28 cellular contexts compared by ENCODE assay signal in genomic region chr9:134150557-134151214, GRCh38. TPM values are rescaled to one million over a fixed set of nuclear protein-coding genes. Genes with fewer than 3 reads are reported as not detected.
DNase-seq lines count a peak whose midpoint lies in the region; ATAC-seq, FAIRE-seq and TF ChIP-seq lines count a peak whose summit lies in the region.
"Had no signal": no experiment of that assay in that cellular context is flagged by ENCODE, and none has a peak within 500 bp of the region (broad histone marks: within the 10 kb centered on the region; RNA-seq: fewer than 3 reads in every experiment).

No MANE protein-coding gene starts in this region.

- WGBS in spleen, 5 donors, result 74 to 91% (median 82%) methylated on average over 12 of the region's 12 CpGs
- 96% methylated on average over 12 of the region's 12 CpGs for WGBS in mesenchymal stem cell

- TF ChIP-seq POLR2A in spleen (IDR thresholded peaks at IDR 0.05), result no peak

- no peak overlapping the region for H2BK15ac ChIP-seq in mesenchymal stem cell (ENCODE audit: low read depth, poor library complexity, severe bottlenecking)

- POLR2A ChIA-PET in activated CD8-positive, alpha-beta T cell treated with anti-CD3 and anti-CD28 coated beads, Interleukin-2, amount 10 ng/mL, durations not matched to agents 7 days and 5 days (lab: Charles Lee), result no interaction called here
- POLR2A ChIA-PET in activated CD8-positive, alpha-beta T cell treated with anti-CD3 and anti-CD28 coated beads for 36 hours (lab: Charles Lee), result interaction anchor here (1.4 to 1.5 kb wide), 2 partner anchors 12 to 15 kb away, joined by 4 to 7 read pairs; partner anchors contain the start of gene WDR5
- POLR2A ChIA-PET in naive thymus-derived CD4-positive, alpha-beta T cell (lab: Charles Lee), result interaction anchor here (0.5 to 1.1 kb wide), 2 partner anchors 13 to 26 kb away, joined by 3 to 5 read pairs; no protein-coding TSS in a partner anchor

- peaks cover 16% of the 10 kb centered on the region for H3K4me1 Mint-ChIP-seq in activated CD8-positive, alpha-beta T cell treated with anti-CD3 and anti-CD28 coated beads, Interleukin-2, amount 10 ng/mL, durations not matched to agents 7 days and 5 days (ENCODE audit: low read depth)
- no peaks in the 10 kb centered on the region for H3K4me1 Mint-ChIP-seq in activated CD8-positive, alpha-beta T cell treated with anti-CD3 and anti-CD28 coated beads for 36 hours (ENCODE audit: low read depth)
- H3K4me1 Mint-ChIP-seq in astrocyte (ENCODE audit: low read depth, unreplicated experiment), result peaks cover 5% of the 10 kb centered on the region
- H3K4me1 Mint-ChIP-seq in naive thymus-derived CD4-positive, alpha-beta T cell, result peaks cover 0 to 6% (median 0%) of the 10 kb centered on the region in 7 donors
- H3K4me1 Mint-ChIP-seq: neural crest cell; stimulated activated naive CD8-positive, alpha-beta T cell treated with anti-CD3 and anti-CD28 coated beads, Interleukin-15, amount 100 ng/mL, for 72 hours had no signal

- no peak for FAIRE-seq in astrocyte (lab: Jason Lieb, UNC)
- FAIRE-seq: endothelial cell of umbilical vein, urothelium cell line had no signal

- H3K9me3 Mint-ChIP-seq in activated CD8-positive, alpha-beta T cell treated with anti-CD3 and anti-CD28 coated beads, Interleukin-2, amount 10 ng/mL, durations not matched to agents 7 days and 5 days (ENCODE audit: insufficient read depth), result no peaks in the 10 kb centered on the region
- no peaks in the 10 kb centered on the region for H3K9me3 Mint-ChIP-seq in activated CD8-positive, alpha-beta T cell treated with anti-CD3 and anti-CD28 coated beads for 36 hours
- H3K9me3 Mint-ChIP-seq in astrocyte (ENCODE audit: unreplicated experiment), result no peaks in the 10 kb centered on the region
- H3K9me3 Mint-ChIP-seq in naive thymus-derived CD4-positive, alpha-beta T cell, result no peaks in the 10 kb centered on the region
- H3K9me3 Mint-ChIP-seq: activated CD4-positive, alpha-beta memory T cell treated with anti-CD3 and anti-CD28 coated beads, Interleukin-2, amount 10 ng/mL, durations not matched to agents 7 days and 5 days; activated T-helper 2 cell treated with anti-CD3 and anti-CD28 coated beads, Interferon-gamma antibody, Interleukin-2, Interleukin-4, amounts not matched to agents 10 μg/mL and 5 μg/mL and 100 μg/mL, durations not matched to agents 14 hours and 24 hours and 36 hours; neural crest cell; stimulated activated naive CD8-positive, alpha-beta T cell treated with anti-CD3 and anti-CD28 coated beads, Interleukin-15, amount 100 ng/mL, for 72 hours had no signal

- H3K27me3 ChIP-seq in astrocyte (ENCODE audit: insufficient read depth, low read length), result no peaks in the 10 kb centered on the region
- no peaks in the 10 kb centered on the region for H3K27me3 ChIP-seq in spleen (replicated peaks in 1 of 7)
- H3K27me3 ChIP-seq in naive thymus-derived CD4-positive, alpha-beta T cell (ENCODE audit: control insufficient read depth in 2 of 2, insufficient read depth in 2 of 2, low read length in 2 of 2), result no peaks in the 10 kb centered on the region
- no peaks in the 10 kb centered on the region for H3K27me3 ChIP-seq in mesenchymal stem cell (ENCODE audit: control insufficient read depth in 1 of 2, insufficient read depth in 1 of 2, low read length in 2 of 2)
- H3K27me3 ChIP-seq: right atrium auricular region had no signal

- peaks cover 53% of the 10 kb centered on the region for H3K36me3 Mint-ChIP-seq in activated CD8-positive, alpha-beta T cell treated with anti-CD3 and anti-CD28 coated beads, Interleukin-2, amount 10 ng/mL, durations not matched to agents 7 days and 5 days (ENCODE audit: low read depth)
- H3K36me3 Mint-ChIP-seq in activated CD8-positive, alpha-beta T cell treated with anti-CD3 and anti-CD28 coated beads for 36 hours (ENCODE audit: low read depth), result peaks cover 49% of the 10 kb centered on the region
- peaks cover 24% of the 10 kb centered on the region for H3K36me3 Mint-ChIP-seq in astrocyte (ENCODE audit: low read depth, unreplicated experiment)
- H3K36me3 Mint-ChIP-seq in naive thymus-derived CD4-positive, alpha-beta T cell, result peaks cover 7 to 43% (median 13%) of the 10 kb centered on the region in 5 donors

- CTCF ChIA-PET in activated CD8-positive, alpha-beta T cell treated with anti-CD3 and anti-CD28 coated beads, Interleukin-2, amount 10 ng/mL, durations not matched to agents 7 days and 5 days (lab: Charles Lee), result no interaction called here
- CTCF ChIA-PET in activated CD8-positive, alpha-beta T cell treated with anti-CD3 and anti-CD28 coated beads for 36 hours (lab: Charles Lee), result no interaction called here
- CTCF ChIA-PET in naive thymus-derived CD4-positive, alpha-beta T cell (lab: Charles Lee), result no interaction called here

- no peak overlapping the region for H2BK120ac ChIP-seq in mesenchymal stem cell (ENCODE audit: low read depth, low read length)

- H4K91ac ChIP-seq in mesenchymal stem cell (ENCODE audit: low read length), result no peak overlapping the region

- H2AK5ac ChIP-seq in mesenchymal stem cell (ENCODE audit: low read length, severe bottlenecking), result no peak overlapping the region

- H3K18ac ChIP-seq in mesenchymal stem cell (ENCODE audit: low read depth in 1 of 2, low read length in 2 of 2), result no peak overlapping the region

- no peak overlapping the region for H2BK12ac ChIP-seq in mesenchymal stem cell (ENCODE audit: low read length in 2 of 2)

- H3K4me2 ChIP-seq in astrocyte (ENCODE audit: low read length) (no peak overlapping the region), mesenchymal stem cell (ENCODE audit: low read length, poor library complexity, severe bottlenecking) (no peak overlapping the region)

- peak overlapping the region; percentile 56 for H3K27ac Mint-ChIP-seq in activated CD8-positive, alpha-beta T cell treated with anti-CD3 and anti-CD28 coated beads, Interleukin-2, amount 10 ng/mL, durations not matched to agents 7 days and 5 days
- no peak overlapping the region for H3K27ac Mint-ChIP-seq in activated CD8-positive, alpha-beta T cell treated with anti-CD3 and anti-CD28 coated beads for 36 hours
- no peak overlapping the region for H3K27ac Mint-ChIP-seq in astrocyte (ENCODE audit: unreplicated experiment)
- H3K27ac Mint-ChIP-seq in naive thymus-derived CD4-positive, alpha-beta T cell, result peak overlapping the region in 2 of 9 donors; percentile 14 to 39
- H3K27ac Mint-ChIP-seq: activated CD4-positive, alpha-beta memory T cell treated with anti-CD3 and anti-CD28 coated beads, Interleukin-2, amount 10 ng/mL, durations not matched to agents 7 days and 5 days; activated T-helper 2 cell treated with anti-CD3 and anti-CD28 coated beads, Interferon-gamma antibody, Interleukin-2, Interleukin-4, amounts not matched to agents 10 μg/mL and 5 μg/mL and 100 μg/mL, durations not matched to agents 14 hours and 24 hours and 36 hours had no signal

- intact Hi-C loops in activated CD8-positive, alpha-beta T cell treated with anti-CD3 and anti-CD28 coated beads for 36 hours (cut with micrococcal nuclease), result no loop called here
- intact Hi-C loops in spleen (cut with DNase I; ENCODE audit: low total_unique reads), result no loop called here
- intact Hi-C loops in naive thymus-derived CD4-positive, alpha-beta T cell (cut with micrococcal nuclease), result no loop called here

- H3K9ac ChIP-seq in astrocyte (ENCODE audit: low read length) (no peak overlapping the region), mesenchymal stem cell (ENCODE audit: low read length) (no peak overlapping the region)

- no peak for ATAC-seq in activated CD8-positive, alpha-beta T cell treated with anti-CD3 and anti-CD28 coated beads, Interleukin-2, amount 10 ng/mL, durations not matched to agents 7 days and 5 days
- ATAC-seq in activated CD8-positive, alpha-beta T cell treated with anti-CD3 and anti-CD28 coated beads for 36 hours, result no peak
- no peak for ATAC-seq in naive thymus-derived CD4-positive, alpha-beta T cell
- ATAC-seq: left cardiac atrium; stimulated activated naive CD8-positive, alpha-beta T cell treated with anti-CD3 and anti-CD28 coated beads, Interleukin-15, amount 100 ng/mL, for 72 hours had no signal

- H4K8ac ChIP-seq in mesenchymal stem cell (ENCODE audit: low read length), result no peak overlapping the region

- H3K27me3 Mint-ChIP-seq in activated CD8-positive, alpha-beta T cell treated with anti-CD3 and anti-CD28 coated beads, Interleukin-2, amount 10 ng/mL, durations not matched to agents 7 days and 5 days (ENCODE audit: low read depth), result no peaks in the 10 kb centered on the region
- no peaks in the 10 kb centered on the region for H3K27me3 Mint-ChIP-seq in activated CD8-positive, alpha-beta T cell treated with anti-CD3 and anti-CD28 coated beads for 36 hours
- no peaks in the 10 kb centered on the region for H3K27me3 Mint-ChIP-seq in astrocyte (ENCODE audit: low read depth, unreplicated experiment)
- no peaks in the 10 kb centered on the region for H3K27me3 Mint-ChIP-seq in naive thymus-derived CD4-positive, alpha-beta T cell
- H3K27me3 Mint-ChIP-seq: activated CD4-positive, alpha-beta memory T cell treated with anti-CD3 and anti-CD28 coated beads, Interleukin-2, amount 10 ng/mL, durations not matched to agents 7 days and 5 days; CD4-positive, alpha-beta memory T cell; stimulated activated naive CD8-positive, alpha-beta T cell treated with anti-CD3 and anti-CD28 coated beads, Interleukin-15, amount 100 ng/mL, for 72 hours had no signal

- H3K14ac ChIP-seq in mesenchymal stem cell (ENCODE audit: low read length in 2 of 2), result no peak overlapping the region

- H3K79me2 ChIP-seq in astrocyte (ENCODE audit: insufficient read depth, low read length), result peaks cover 12% of the 10 kb centered on the region

- DNase-seq in activated CD8-positive, alpha-beta T cell treated with anti-CD3 and anti-CD28 coated beads, Interleukin-2, amount 10 ng/mL, durations not matched to agents 7 days and 5 days, result no peak
- no peak for DNase-seq in activated CD8-positive, alpha-beta T cell treated with anti-CD3 and anti-CD28 coated beads for 36 hours
- no peak for DNase-seq in astrocyte (ENCODE audit: low read depth)
- peak; percentile 51 for DNase-seq in fibroblast of peridontal ligament (ENCODE audit: extremely low read depth)
- DNase-seq in spleen, result no peak
- no peak for DNase-seq in NCI-H2029 (lab: John Stamatoyannopoulos, UW)
- no peak for DNase-seq in naive thymus-derived CD4-positive, alpha-beta T cell
- DNase-seq in mesenchymal stem cell, result no peak
- DNase-seq: activated CD4-positive, alpha-beta memory T cell treated with anti-CD3 and anti-CD28 coated beads, Interleukin-2, amount 10 ng/mL, durations not matched to agents 7 days and 5 days; CD4-positive, alpha-beta memory T cell; hippocampal formation; left cardiac atrium; mammary epithelial cell; NCI-H1694; NCI-H82; stimulated activated CD4-positive, alpha-beta T cell treated with anti-CD3 and anti-CD28 coated beads, Interleukin-2, amount 100 ng/mL, for 24 hours; stimulated activated naive CD8-positive, alpha-beta T cell treated with anti-CD3 and anti-CD28 coated beads, Interleukin-15, amount 100 ng/mL, for 72 hours had no signal

- no peak overlapping the region for H3K4ac ChIP-seq in mesenchymal stem cell (ENCODE audit: low read depth in 1 of 2, low read length in 2 of 2)

- H3K9me3 ChIP-seq in astrocyte (ENCODE audit: insufficient read depth, low read depth, low read length), result no peaks in the 10 kb centered on the region
- no peaks in the 10 kb centered on the region for H3K9me3 ChIP-seq in spleen
- H3K9me3 ChIP-seq in naive thymus-derived CD4-positive, alpha-beta T cell (ENCODE audit: control insufficient read depth in 2 of 3, low read length in 3 of 3), result no peaks in the 10 kb centered on the region
- no peaks in the 10 kb centered on the region for H3K9me3 ChIP-seq in mesenchymal stem cell (ENCODE audit: control insufficient read depth, low read length)
- H3K9me3 ChIP-seq: HAP-1, right atrium auricular region, thoracic aorta had no signal

- H3K79me1 ChIP-seq in mesenchymal stem cell (replicated peaks; ENCODE audit: low read length, poor library complexity, severe bottlenecking), result peaks cover 49% of the 10 kb centered on the region

- H3K4me3 ChIP-seq in astrocyte (ENCODE audit: insufficient read depth, low read depth, low read length) (no peak overlapping the region), spleen (no peak overlapping the region), mesenchymal stem cell (ENCODE audit: insufficient read depth in 1 of 2, low read depth in 1 of 2, low read length in 2 of 2) (no peak overlapping the region)
- H3K4me3 ChIP-seq in naive thymus-derived CD4-positive, alpha-beta T cell (ENCODE audit: low read length), result no peak overlapping the region
- H3K4me3 ChIP-seq: HAP-1, right atrium auricular region, thoracic aorta had no signal

- H3K4me3 Mint-ChIP-seq in activated CD8-positive, alpha-beta T cell treated with anti-CD3 and anti-CD28 coated beads, Interleukin-2, amount 10 ng/mL, durations not matched to agents 7 days and 5 days, result no peak overlapping the region
- H3K4me3 Mint-ChIP-seq in activated CD8-positive, alpha-beta T cell treated with anti-CD3 and anti-CD28 coated beads for 36 hours, result no peak overlapping the region
- H3K4me3 Mint-ChIP-seq in astrocyte (ENCODE audit: unreplicated experiment), result peak overlapping the region; percentile 51
- no peak overlapping the region for H3K4me3 Mint-ChIP-seq in naive thymus-derived CD4-positive, alpha-beta T cell
- H3K4me3 Mint-ChIP-seq: activated CD4-positive, alpha-beta memory T cell treated with anti-CD3 and anti-CD28 coated beads, Interleukin-2, amount 10 ng/mL, durations not matched to agents 7 days and 5 days; CD4-positive, alpha-beta memory T cell; neural crest cell; stimulated activated naive CD8-positive, alpha-beta T cell treated with anti-CD3 and anti-CD28 coated beads, Interleukin-15, amount 100 ng/mL, for 72 hours had no signal

- H3K4me1 ChIP-seq in astrocyte (ENCODE audit: insufficient read depth, low read length) (no peaks in the 10 kb centered on the region), spleen (peaks cover 0 to 17% (median 2%) of the 10 kb centered on the region in 6 donors), mesenchymal stem cell (ENCODE audit: control insufficient read depth, insufficient read depth, low read depth, low read length) (no peaks in the 10 kb centered on the region)
- no peaks in the 10 kb centered on the region for H3K4me1 ChIP-seq in naive thymus-derived CD4-positive, alpha-beta T cell (ENCODE audit: control insufficient read depth in 2 of 2, insufficient read depth in 2 of 2, low read length in 2 of 2)
- H3K4me1 ChIP-seq: HAP-1, right atrium auricular region had no signal

- no peak overlapping the region for H3K23ac ChIP-seq in mesenchymal stem cell (ENCODE audit: low read length in 2 of 2)

- H2BK5ac ChIP-seq in mesenchymal stem cell (ENCODE audit: low read depth, low read length, poor library complexity, severe bottlenecking), result no peak overlapping the region

- TF ChIP-seq CTCF in activated CD8-positive, alpha-beta T cell treated with anti-CD3 and anti-CD28 coated beads for 36 hours (IDR thresholded peaks at IDR 0.05), result no peak
- TF ChIP-seq CTCF in astrocyte (IDR thresholded peaks at IDR 0.05; ENCODE audit: insufficient read depth, low read depth, low read length) (no peak), spleen (IDR thresholded peaks at IDR 0.05 in 8 of 11, conservative IDR thresholded peaks at IDR 0.05 in 3 of 11) (no peak)

- peaks cover 40% of the 10 kb centered on the region for H4K20me1 ChIP-seq in astrocyte (ENCODE audit: insufficient read depth, low read length)

- H3K36me3 ChIP-seq in astrocyte (ENCODE audit: insufficient read depth, low read length), result peaks cover 36% of the 10 kb centered on the region
- H3K36me3 ChIP-seq in spleen, result peaks cover 0 to 100% (median 90%) of the 10 kb centered on the region in 6 donors
- H3K36me3 ChIP-seq in naive thymus-derived CD4-positive, alpha-beta T cell (ENCODE audit: control insufficient read depth in 2 of 3, insufficient read depth in 3 of 3, low read length in 3 of 3), result peaks cover 22 to 95% (median 29%) of the 10 kb centered on the region in 3 experiments
- H3K36me3 ChIP-seq in mesenchymal stem cell (ENCODE audit: control insufficient read depth in 1 of 2, insufficient read depth in 2 of 2, low read depth in 1 of 2, low read length in 2 of 2), result peaks cover 87 to 91% of the 10 kb centered on the region in 2 experiments

- no peak overlapping the region for H3K27ac ChIP-seq in astrocyte (ENCODE audit: low read depth, low read length)
- peak overlapping the region in 5 of 8 donors; percentile 8 to 51 (median 42) for H3K27ac ChIP-seq in spleen
- H3K27ac ChIP-seq in naive thymus-derived CD4-positive, alpha-beta T cell (ENCODE audit: low read depth, low read length), result no peak overlapping the region
- H3K27ac ChIP-seq in mesenchymal stem cell (ENCODE audit: low read length, poor library complexity, severe bottlenecking), result no peak overlapping the region
- H3K27ac ChIP-seq: 22Rv1, right atrium auricular region, thoracic aorta had no signal

- no peak overlapping the region for H2AFZ ChIP-seq in astrocyte (ENCODE audit: low read depth, low read length)
- H2AFZ ChIP-seq in mesenchymal stem cell (ENCODE audit: low read depth, low read length), result no peak overlapping the region

RNA-seq across cellular contexts. Expression of gene RNU6ATAC, which starts 13.7 kb away (rescaled TPM):
- total RNA-seq in activated CD8-positive, alpha-beta T cell treated with anti-CD3 and anti-CD28 coated beads, Interleukin-2, amount 10 ng/mL, durations not matched to agents 7 days and 5 days, result 10 to 100 TPM; 13.7 to 50.1 TPM
- 10 to 100 TPM; 17.5 to 26.8 TPM for total RNA-seq in activated CD8-positive, alpha-beta T cell treated with anti-CD3 and anti-CD28 coated beads for 36 hours
- total RNA-seq in astrocyte, result 31.8 and 59.4 TPM in 2 replicates
- total RNA-seq in spleen, result 100 to 1,000 TPM in 4 of 7 donors, not detected in 3; 223 to 404 (median 271) TPM
- not detected for polyA plus RNA-seq in spleen
- total RNA-seq in naive thymus-derived CD4-positive, alpha-beta T cell, result 10 to 100 TPM; 17.1 to 67.0 (median 31.6) TPM
- polyA plus RNA-seq in naive thymus-derived CD4-positive, alpha-beta T cell, result not detected
- not detected for polyA plus RNA-seq in mesenchymal stem cell (2013, experiment 1 of 2)
- polyA plus RNA-seq in mesenchymal stem cell (2013, experiment 2 of 2), result not detected
- total RNA-seq: cerebellum, Daoy, NCI-H460, right atrium auricular region, thoracic aorta had no signal
- polyA plus RNA-seq: CD4-positive, alpha-beta memory T cell; endothelial cell of umbilical vein; mammary epithelial cell had no signal

RNA-seq across cellular contexts. Expression of gene WDR5, which starts 14.8 kb away (rescaled TPM):
- total RNA-seq in activated CD8-positive, alpha-beta T cell treated with anti-CD3 and anti-CD28 coated beads, Interleukin-2, amount 10 ng/mL, durations not matched to agents 7 days and 5 days, result 10 to 100 TPM; 43.6 to 47.8 TPM
- total RNA-seq in activated CD8-positive, alpha-beta T cell treated with anti-CD3 and anti-CD28 coated beads for 36 hours, result 10 to 100 TPM; 50.9 to 53.3 TPM
- total RNA-seq in astrocyte (26.2 and 28.1 TPM in 2 replicates), spleen (10 to 100 TPM; 13.8 to 23.1 (median 19.1) TPM)
- polyA plus RNA-seq in spleen, result 10 to 100 TPM; 15.4 to 31.3 (median 19.3) TPM
- total RNA-seq in naive thymus-derived CD4-positive, alpha-beta T cell, result 10 to 100 TPM; 16.0 to 42.3 (median 30.9) TPM
- polyA plus RNA-seq in naive thymus-derived CD4-positive, alpha-beta T cell, result 10 to 100 TPM; 13.8 to 17.5 TPM
- polyA plus RNA-seq in mesenchymal stem cell (2013, experiment 1 of 2), result 15.8 TPM
- 15.4 TPM for polyA plus RNA-seq in mesenchymal stem cell (2013, experiment 2 of 2)

Comparison
In these comparisons a context has a peak if more than half of its experiments do, and no peak if none do; other contexts are left out.
1. H3K27ac ChIP-seq: peak in spleen (5 of 8); none in astrocyte (single experiment), naive thymus-derived CD4-positive, alpha-beta T cell (single experiment) and mesenchymal stem cell (single experiment).